13 cellular contexts compared by ENCODE assay signal in the genomic region with DNA sequence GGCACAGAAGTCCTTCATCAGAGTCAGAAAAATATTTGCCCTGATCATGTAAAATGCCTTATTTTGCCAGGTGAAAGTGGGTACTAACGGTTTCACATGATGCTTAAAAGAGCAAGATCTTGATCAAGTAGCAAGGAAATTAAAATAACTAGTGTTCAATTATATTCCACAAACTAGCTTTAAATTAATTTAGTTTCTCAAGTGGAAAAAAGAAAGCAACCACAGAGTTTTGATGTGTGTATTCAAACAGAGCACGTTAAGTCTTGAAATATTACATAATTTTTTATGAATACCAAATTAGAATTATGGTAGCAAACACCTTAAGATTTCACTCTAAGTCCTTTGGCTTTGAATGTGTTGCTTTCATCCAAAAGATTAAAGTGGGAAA.
DNase-seq lines count a peak whose midpoint lies in the region; ATAC-seq and TF ChIP-seq lines count a peak whose summit lies in the region.
"Had no signal": no experiment of that assay in that cellular context is flagged by ENCODE, and none has a peak within 500 bp of the region (broad histone marks: within the 10 kb centered on the region; RNA-seq: fewer than 3 reads in every experiment).

No MANE protein-coding gene starts in this region.

- no peak for DNase-seq in activated T-cell treated with anti-CD3 and anti-CD28 coated beads, Interleukin-2, amount 50 U/mL, for 24 hours
- no peak for DNase-seq in activated T-cell treated with anti-CD3 and anti-CD28 coated beads, Interleukin-2, amount 50 U/mL, for 48 hours
- DNase-seq in UCSD-AML1 (lab: John Stamatoyannopoulos, UW; ENCODE audit: unreplicated experiment) (no peak), medulla oblongata (ENCODE audit: extremely low spot score) (no peak)
- no peak for DNase-seq in stimulated activated CD4-positive, alpha-beta T cell treated with anti-CD3 and anti-CD28 coated beads, Interleukin-2, amount 100 ng/mL, for 48 hours
- DNase-seq: ACHN; NCI-H1436 treated with DMSO at 0.1 percent for 48 hours; NCI-H226; NK-92 treated with Interleukin-12 subunit alpha and Interleukin-12 subunit beta, amount 100 ng/mL, for 24 hours had no signal

- H3K9me3 Mint-ChIP-seq in activated T-cell treated with anti-CD3 and anti-CD28 coated beads, Interleukin-2, amount 50 U/mL, for 24 hours = no peaks in the 10 kb centered on the region
- no peaks in the 10 kb centered on the region for H3K9me3 Mint-ChIP-seq in activated naive CD8-positive, alpha-beta T cell (ENCODE audit: low read depth)

- H3K9me3 ChIP-seq in neutrophil = no peaks in the 10 kb centered on the region
- H3K9me3 ChIP-seq: vagina had no signal

- peak overlapping the region; percentile 43 for H3K27ac ChIP-seq in neutrophil
- H3K27ac ChIP-seq: vagina had no signal

- peak overlapping the region; percentile 74 for H3K27ac Mint-ChIP-seq in activated T-cell treated with anti-CD3 and anti-CD28 coated beads, Interleukin-2, amount 50 U/mL, for 24 hours
- H3K27ac Mint-ChIP-seq in activated naive CD8-positive, alpha-beta T cell = peak overlapping the region; percentile 94

- H3K4me3 Mint-ChIP-seq in activated T-cell treated with anti-CD3 and anti-CD28 coated beads, Interleukin-2, amount 50 U/mL, for 24 hours = peak overlapping the region; percentile 70
- H3K4me3 Mint-ChIP-seq in activated naive CD8-positive, alpha-beta T cell = peak overlapping the region; percentile 87

- H3K36me3 ChIP-seq in neutrophil = no peaks in the 10 kb centered on the region
- H3K36me3 ChIP-seq: vagina had no signal

- ATAC-seq in HG03097 (IDR thresholded peaks at IDR 0.05; ENCODE audit: low FRiP score, unreplicated experiment) = peak; percentile 3

- peaks cover 21 to 34% of the 10 kb centered on the region in 2 experiments for H3K4me1 ChIP-seq in neutrophil (ENCODE audit: control insufficient read depth in 1 of 2, insufficient read depth in 1 of 2, low read depth in 1 of 2, low read length in 1 of 2)

- H3K36me3 Mint-ChIP-seq in activated T-cell treated with anti-CD3 and anti-CD28 coated beads, Interleukin-2, amount 50 U/mL, for 24 hours (ENCODE audit: low read depth) = peaks cover 6% of the 10 kb centered on the region
- no peaks in the 10 kb centered on the region for H3K36me3 Mint-ChIP-seq in activated naive CD8-positive, alpha-beta T cell

- no peaks in the 10 kb centered on the region for H3K27me3 ChIP-seq in neutrophil
- H3K27me3 ChIP-seq: vagina had no signal

- no peaks in the 10 kb centered on the region for H3K27me3 Mint-ChIP-seq in activated T-cell treated with anti-CD3 and anti-CD28 coated beads, Interleukin-2, amount 50 U/mL, for 24 hours
- no peaks in the 10 kb centered on the region for H3K27me3 Mint-ChIP-seq in activated naive CD8-positive, alpha-beta T cell

- TF ChIP-seq CTCF in neutrophil (IDR thresholded peaks at IDR 0.05) = no peak

- H3K4me3 ChIP-seq in neutrophil (ENCODE audit: low read depth in 1 of 2, low read length in 1 of 2) = no peak overlapping the region
- H3K4me3 ChIP-seq: vagina had no signal

- H3K4me1 Mint-ChIP-seq in activated T-cell treated with anti-CD3 and anti-CD28 coated beads, Interleukin-2, amount 50 U/mL, for 24 hours (ENCODE audit: low read depth) = peaks cover 89% of the 10 kb centered on the region
- H3K4me1 Mint-ChIP-seq in activated naive CD8-positive, alpha-beta T cell (ENCODE audit: low read depth) = peaks cover 92% of the 10 kb centered on the region
